Comparison of ENCODE assay signal across 8 cellular contexts in genomic region chr10:20004087-20004523, GRCh38.
DNase-seq lines count a peak whose midpoint lies in the region; ATAC-seq, FAIRE-seq and TF ChIP-seq lines count a peak whose summit lies in the region.

No MANE protein-coding gene starts in this region.

- H3K9me3 ChIP-seq in cardiac muscle cell (ENCODE audit: low read depth): no peaks in the 10 kb centered on the region
- no peaks in the 10 kb centered on the region for H3K9me3 ChIP-seq in thoracic aorta

- ATAC-seq in HG02642 (IDR thresholded peaks at IDR 0.05; ENCODE audit: poor library complexity, unreplicated experiment): peak; percentile 43
- ATAC-seq in thoracic aorta (ENCODE audit: insufficient number of reproducible peaks, low FRiP score, low read depth): no peak

- H3K36me3 ChIP-seq in cardiac muscle cell (no peaks in the 10 kb centered on the region), thoracic aorta (peaks cover 5% of the 10 kb centered on the region)

- H3K27ac ChIP-seq in cardiac muscle cell (peak overlapping the region; percentile 32), thoracic aorta (peak overlapping the region; percentile 74 to 78)

- TF ChIP-seq CTCF in cardiac muscle cell (IDR thresholded peaks at IDR 0.05; ENCODE audit: low read depth, low read length) (no peak), thoracic aorta (IDR thresholded peaks at IDR 0.05) (no peak)

- peaks cover 11% of the 10 kb centered on the region for H3K4me1 ChIP-seq in cardiac muscle cell (ENCODE audit: low read depth)
- peaks cover 45 to 87% of the 10 kb centered on the region in 2 donors for H3K4me1 ChIP-seq in thoracic aorta (ENCODE audit: control insufficient read depth in 1 of 2, low read depth in 2 of 2)

- no peak for DNase-seq in GM12892 (ENCODE audit: insufficient read length)
- DNase-seq in NOMO-1 treated with dmso at 0.1 percent for 144 hours (lab: John Stamatoyannopoulos, UW; ENCODE audit: unreplicated experiment): peak; percentile 69
- peak; percentile 37 to 76 for DNase-seq in cardiac muscle cell (ENCODE audit: low read depth in 1 of 2, low spot score in 1 of 2)
- DNase-seq in thoracic aorta (ENCODE audit: low spot score): peak; percentile 27
- no peak for DNase-seq in NCI-H524 treated with DMSO at 0.1 percent for 48 hours (lab: John Stamatoyannopoulos, UW)
- DNase-seq in T-helper 9 cell: no peak
- DNase-seq in AG20443 (ENCODE audit: low spot score): no peak

- no peak for TF ChIP-seq POLR2A in GM12892 (IDR thresholded peaks at IDR 0.05; ENCODE audit: low read depth, low read length)

- H3K4me3 ChIP-seq in cardiac muscle cell: no peak overlapping the region
- H3K4me3 ChIP-seq in thoracic aorta: peak overlapping the region; percentile 32

- peak; percentile 62 for FAIRE-seq in GM12892 (lab: Jason Lieb, UNC)

- H3K27me3 ChIP-seq in cardiac muscle cell (no peaks in the 10 kb centered on the region), thoracic aorta (replicated peaks; ENCODE audit: insufficient read depth) (no peaks in the 10 kb centered on the region)

Comparison
In these comparisons a context has a peak if more than half of its experiments do, and no peak if none do; other contexts are left out.
1. DNase-seq: peak in NOMO-1 treated with dmso at 0.1 percent for 144 hours (single experiment), cardiac muscle cell (2 of 2) and thoracic aorta (single experiment); none in GM12892 (single experiment), NCI-H524 treated with DMSO at 0.1 percent for 48 hours (single experiment), T-helper 9 cell (single experiment) and AG20443 (single experiment).